8 cellular contexts compared by ENCODE assay signal in the genomic region with DNA sequence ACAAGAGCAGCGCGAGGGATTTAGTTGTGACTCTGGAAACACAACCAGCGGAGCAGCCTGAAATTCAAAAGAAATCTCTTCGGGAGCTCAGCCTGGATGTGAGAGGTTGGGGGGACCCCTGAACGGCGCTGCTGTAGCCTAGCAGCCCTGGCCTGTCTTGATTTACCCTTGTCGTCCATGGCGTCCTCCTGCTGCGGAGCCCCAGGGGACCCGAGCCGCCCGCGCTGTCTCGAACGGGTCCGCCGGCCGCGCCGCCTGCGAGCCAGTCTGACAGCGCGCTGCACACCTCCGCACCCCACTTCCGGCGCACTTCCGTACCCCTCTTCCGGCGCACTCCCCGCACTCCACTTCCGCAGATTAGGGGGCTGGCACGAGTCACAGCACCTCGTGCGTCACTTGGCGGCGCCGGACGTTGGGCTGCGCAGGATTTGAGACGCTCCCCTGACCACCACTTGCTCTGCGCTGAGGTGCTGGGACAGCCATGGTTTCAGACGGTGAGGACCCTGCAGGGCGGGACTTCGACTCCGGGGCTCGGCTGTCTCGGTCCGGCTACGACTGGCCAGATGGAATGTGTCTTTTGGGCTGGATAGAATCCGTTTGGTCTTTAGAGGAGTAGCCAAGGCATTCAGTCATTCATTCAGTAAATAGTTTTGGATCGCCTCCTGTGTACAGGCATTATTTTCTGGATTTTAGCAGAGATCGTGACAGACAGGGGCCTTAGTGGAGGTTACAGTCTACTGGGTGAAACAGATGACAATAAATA. TPM values are rescaled to one million over a fixed set of nuclear protein-coding genes. Genes with fewer than 3 reads are reported as not detected.
DNase-seq lines count a peak whose midpoint lies in the region; ATAC-seq and TF ChIP-seq lines count a peak whose summit lies in the region.

A gene (minus strand): TSS at position 308 of the 763 bp plus-strand sequence. CDS start 129 bp downstream, at position 179.
A gene (plus strand): TSS at position 451 of the 763 bp plus-strand sequence. CDS start 31 bp downstream, at position 482.

- H3K27ac Mint-ChIP-seq in T-helper 1 cell treated with Interleukin-12 subunit alpha and Interleukin-12 subunit beta and Interleukin-4 antibody, amounts not matched to agents 30 μg/mL and 1 μg/mL, for 36 hours: peak within 1 kb of the TSS; percentile 98
- peak within 1 kb of the TSS; percentile 99 for H3K27ac Mint-ChIP-seq in progenitor cell of endocrine pancreas

- DNase-seq in GM13977 (ENCODE audit: low spot score) (peak; percentile 98), NCI-H1694 (lab: John Stamatoyannopoulos, UW) (peak; percentile 88), amniotic stem cell (lab: John Stamatoyannopoulos, UW) (peak; percentile 95), left cardiac atrium (peak; percentile 97), progenitor cell of endocrine pancreas (ENCODE audit: low spot score, unreplicated experiment) (peak; percentile 87), ureter (ENCODE audit: low spot score) (peak; percentile 97)

- no peak for TF ChIP-seq CTCF in GM13977 (IDR thresholded peaks at IDR 0.05; ENCODE audit: extremely low read depth, insufficient read depth, missing control alignments)
- no peak for TF ChIP-seq CTCF in progenitor cell of endocrine pancreas (IDR thresholded peaks at IDR 0.05; ENCODE audit: unreplicated experiment)

- no peaks in the 10 kb centered on the region for H3K9me3 Mint-ChIP-seq in T-helper 1 cell treated with Interleukin-12 subunit alpha and Interleukin-12 subunit beta and Interleukin-4 antibody, amounts not matched to agents 30 μg/mL and 1 μg/mL, for 36 hours
- no peaks in the 10 kb centered on the region for H3K9me3 Mint-ChIP-seq in progenitor cell of endocrine pancreas (ENCODE audit: low read depth)

- ATAC-seq in HG02884 (IDR thresholded peaks at IDR 0.05; ENCODE audit: unreplicated experiment) (peak; percentile 96), left cardiac atrium (peak; percentile 99 to 100)

- H3K4me3 Mint-ChIP-seq in T-helper 1 cell treated with Interleukin-12 subunit alpha and Interleukin-12 subunit beta and Interleukin-4 antibody, amounts not matched to agents 30 μg/mL and 1 μg/mL, for 36 hours: peak within 1 kb of the TSS; percentile 99
- H3K4me3 Mint-ChIP-seq in progenitor cell of endocrine pancreas (ENCODE audit: low read depth): peak within 1 kb of the TSS; percentile 99

- peaks cover 19% of the 10 kb centered on the region for H3K36me3 Mint-ChIP-seq in T-helper 1 cell treated with Interleukin-12 subunit alpha and Interleukin-12 subunit beta and Interleukin-4 antibody, amounts not matched to agents 30 μg/mL and 1 μg/mL, for 36 hours (ENCODE audit: low read depth)
- peaks cover 10% of the 10 kb centered on the region for H3K36me3 Mint-ChIP-seq in progenitor cell of endocrine pancreas (ENCODE audit: insufficient read depth)

- H3K4me1 Mint-ChIP-seq in T-helper 1 cell treated with Interleukin-12 subunit alpha and Interleukin-12 subunit beta and Interleukin-4 antibody, amounts not matched to agents 30 μg/mL and 1 μg/mL, for 36 hours (ENCODE audit: low read depth): peaks cover 24% of the 10 kb centered on the region
- H3K4me1 Mint-ChIP-seq in progenitor cell of endocrine pancreas (ENCODE audit: low read depth): peaks cover 14% of the 10 kb centered on the region

- intact Hi-C loops in left cardiac atrium (cut with DNase I): no loop called here

- in situ Hi-C loops in GM13977 (cut with MboI; ENCODE audit: low pct_unique_long_range_greater_than_20kb, low sequenced_read_pairs, unreplicated experiment): loop anchor here (25.0 kb wide), 1 partner anchor 354 kb away; no protein-coding TSS in a partner anchor

- no peaks in the 10 kb centered on the region for H3K27me3 Mint-ChIP-seq in T-helper 1 cell treated with Interleukin-12 subunit alpha and Interleukin-12 subunit beta and Interleukin-4 antibody, amounts not matched to agents 30 μg/mL and 1 μg/mL, for 36 hours (ENCODE audit: low read depth)
- no peaks in the 10 kb centered on the region for H3K27me3 Mint-ChIP-seq in progenitor cell of endocrine pancreas

RNA-seq across cellular contexts. Expression of the first gene that starts in this region (rescaled TPM):
- total RNA-seq in left cardiac atrium (10 to 100 TPM; 27.9 to 29.3 TPM), progenitor cell of endocrine pancreas (46.8 and 48.4 TPM in 2 replicates), ureter (58.0 TPM)

RNA-seq across cellular contexts. Expression of the second gene that starts in this region (rescaled TPM):
- total RNA-seq in left cardiac atrium: 10 to 100 TPM; 11.7 to 16.5 TPM
- total RNA-seq in progenitor cell of endocrine pancreas: 32.7 and 34.8 TPM in 2 replicates
- total RNA-seq in ureter: 44.1 TPM

Comparison
In these comparisons a context has a peak if more than half of its experiments do, and no peak if none do; other contexts are left out.
1. Peak in every context shown above with its lines: DNase-seq and ATAC-seq.